ENCODE assay signal across 8 cellular contexts in genomic region chr19:1592023-1592754, GRCh38. TPM values are rescaled to one million over a fixed set of nuclear protein-coding genes. Genes with fewer than 3 reads are reported as not detected.
DNase-seq lines count a peak whose midpoint lies in the region; ATAC-seq and TF ChIP-seq lines count a peak whose summit lies in the region.

No MANE protein-coding gene starts in this region.

- peak overlapping the region; percentile 95 for H3K4me3 Mint-ChIP-seq in glutamatergic neuron (ENCODE audit: unreplicated experiment)
- peak overlapping the region; percentile 87 for H3K4me3 Mint-ChIP-seq in osteocyte (ENCODE audit: unreplicated experiment)

- H3K27ac ChIP-seq in SJSA1 (peak overlapping the region; percentile 86), testis (peak overlapping the region; percentile 82 to 96)

- 0% methylated on average over 11 to 84 of the region's 94 CpGs for WGBS in testis, 2 donors

- H3K4me1 ChIP-seq in SJSA1 (replicated peaks) (peaks cover 15% of the 10 kb centered on the region), testis (peaks cover 15% of the 10 kb centered on the region)

- no peaks in the 10 kb centered on the region; the same call in 1 of the 2 replicates for H3K9me3 ChIP-seq in SJSA1 (replicated peaks)
- H3K9me3 ChIP-seq in testis, result no peaks in the 10 kb centered on the region

- H3K36me3 Mint-ChIP-seq in activated naive CD4-positive, alpha-beta T cell treated with anti-CD3 and anti-CD28 coated beads, Interleukin-2, amount 50 U/mL, for 72 hours, result peaks cover 8 to 10% of the 10 kb centered on the region in 2 donors
- no peaks in the 10 kb centered on the region for H3K36me3 Mint-ChIP-seq in glutamatergic neuron (ENCODE audit: unreplicated experiment)
- peaks cover 4% of the 10 kb centered on the region for H3K36me3 Mint-ChIP-seq in osteocyte (ENCODE audit: unreplicated experiment)

- peak overlapping the region; percentile 91 to 98 for H3K27ac Mint-ChIP-seq in activated naive CD4-positive, alpha-beta T cell treated with anti-CD3 and anti-CD28 coated beads, Interleukin-2, amount 50 U/mL, for 72 hours
- H3K27ac Mint-ChIP-seq in glutamatergic neuron (ENCODE audit: unreplicated experiment) (peak overlapping the region; percentile 97), osteocyte (ENCODE audit: unreplicated experiment) (peak overlapping the region; percentile 83)

- H3K9me3 Mint-ChIP-seq in activated naive CD4-positive, alpha-beta T cell treated with anti-CD3 and anti-CD28 coated beads, Interleukin-2, amount 50 U/mL, for 72 hours, result no peaks in the 10 kb centered on the region
- H3K9me3 Mint-ChIP-seq in glutamatergic neuron (ENCODE audit: unreplicated experiment) (peaks cover 16% of the 10 kb centered on the region), osteocyte (ENCODE audit: unreplicated experiment) (no peaks in the 10 kb centered on the region)

- H3K27me3 ChIP-seq in SJSA1 (replicated peaks) (no peaks in the 10 kb centered on the region), testis (no peaks in the 10 kb centered on the region)

- peak; percentile 89 for ATAC-seq in activated naive CD4-positive, alpha-beta T cell treated with anti-CD3 and anti-CD28 coated beads, Interleukin-2, amount 50 U/mL, for 72 hours

- H3K36me3 ChIP-seq in SJSA1, result peaks cover 45% of the 10 kb centered on the region
- H3K36me3 ChIP-seq in testis (ENCODE audit: low read depth, missing control alignments), result no peaks in the 10 kb centered on the region

- H3K4me1 Mint-ChIP-seq in glutamatergic neuron (ENCODE audit: low read depth, unreplicated experiment) (peaks cover 19% of the 10 kb centered on the region), osteocyte (ENCODE audit: unreplicated experiment) (peaks cover 29% of the 10 kb centered on the region)

- H3K27me3 Mint-ChIP-seq in glutamatergic neuron (ENCODE audit: unreplicated experiment) (peaks cover 15% of the 10 kb centered on the region), osteocyte (ENCODE audit: unreplicated experiment) (no peaks in the 10 kb centered on the region)

- H3K4me3 ChIP-seq in LNCaP clone FGC (ENCODE audit: low read depth, low read length), result peak overlapping the region; percentile 95
- H3K4me3 ChIP-seq in SJSA1, result peak overlapping the region; percentile 89
- peak overlapping the region; percentile 79 to 89 for H3K4me3 ChIP-seq in testis

- DNase-seq in GDM1 (lab: John Stamatoyannopoulos, UW), result peak; percentile 87
- peak; percentile 59 for DNase-seq in GOT3 (lab: John Stamatoyannopoulos, UW)
- DNase-seq in LNCaP clone FGC (ENCODE audit: low read depth), result peak; percentile 54
- DNase-seq in SJSA1 (ENCODE audit: low read depth in 1 of 2, low spot score in 2 of 2), result peak; percentile 82 to 85
- peak; percentile 84 to 90 for DNase-seq in activated naive CD4-positive, alpha-beta T cell treated with anti-CD3 and anti-CD28 coated beads, Interleukin-2, amount 50 U/mL, for 72 hours (ENCODE audit: low spot score in 2 of 2)
- peak; percentile 90 for DNase-seq in glutamatergic neuron
- DNase-seq in osteocyte (ENCODE audit: extremely low spot score, unreplicated experiment), result peak; percentile 96
- DNase-seq in testis, result peak; percentile 86

- intact Hi-C loops in testis (cut with DNase I; ENCODE audit: low total_unique reads), result no loop called here

- TF ChIP-seq POLR2A in testis (IDR thresholded peaks at IDR 0.05), result no peak

- TF ChIP-seq CTCF in LNCaP clone FGC (IDR thresholded peaks at IDR 0.05; ENCODE audit: control insufficient read depth, extremely low read depth, insufficient read depth) (no peak), glutamatergic neuron (IDR thresholded peaks at IDR 0.05; ENCODE audit: partially characterized antibody, unreplicated experiment) (no peak), osteocyte (IDR thresholded peaks at IDR 0.05) (no peak), testis (IDR thresholded peaks at IDR 0.05) (peak in 1 of 3 experiments; percentile 19)

RNA-seq across cellular contexts. Expression of gene MBD3, which starts 0.5 kb away (rescaled TPM):
- 128 and 130 TPM in 2 replicates for total RNA-seq in SJSA1 (2014; rRNA removed; shearing (Covaris generic))
- 100 to 1,000 TPM in 1 of 2 donors, 10 to 100 TPM in 1; 50.8 to 103 TPM for total RNA-seq in activated naive CD4-positive, alpha-beta T cell treated with anti-CD3 and anti-CD28 coated beads, Interleukin-2, amount 50 U/mL, for 72 hours
- total RNA-seq in glutamatergic neuron (ENCODE audit: unreplicated experiment), result 106 TPM
- total RNA-seq in osteocyte, result 96.3 and 101 TPM in 2 replicates
- total RNA-seq in testis, result 100 to 1,000 TPM; 146 to 153 TPM
- polyA plus RNA-seq in testis (ENCODE audit: insufficient read depth, low read depth, low replicate concordance), result 78.3 TPM

RNA-seq across cellular contexts. Expression of gene UQCR11, which starts 13.1 kb away (rescaled TPM):
- 60.1 and 83.4 TPM in 2 replicates for total RNA-seq in SJSA1 (2014; rRNA removed; shearing (Covaris generic))
- total RNA-seq in activated naive CD4-positive, alpha-beta T cell treated with anti-CD3 and anti-CD28 coated beads, Interleukin-2, amount 50 U/mL, for 72 hours, result 100 to 1,000 TPM; 163 to 193 TPM
- total RNA-seq in glutamatergic neuron (ENCODE audit: unreplicated experiment) (204 TPM), osteocyte (203 and 206 TPM in 2 replicates), testis (10 to 100 TPM; 45.8 to 60.8 TPM)
- 105 TPM for polyA plus RNA-seq in testis (ENCODE audit: insufficient read depth, low read depth, low replicate concordance)

RNA-seq across cellular contexts. Expression of gene MEX3D, which starts 24.1 kb away (rescaled TPM):
- total RNA-seq in SJSA1 (2014; rRNA removed; shearing (Covaris generic)), result 109 and 116 TPM in 2 replicates
- total RNA-seq in activated naive CD4-positive, alpha-beta T cell treated with anti-CD3 and anti-CD28 coated beads, Interleukin-2, amount 50 U/mL, for 72 hours, result 1 to 10 TPM; 3.0 to 7.0 TPM
- total RNA-seq in glutamatergic neuron (ENCODE audit: unreplicated experiment) (96.7 TPM), osteocyte (65.5 and 67.5 TPM in 2 replicates), testis (100 to 1,000 TPM; 127 to 211 TPM)
- polyA plus RNA-seq in testis (ENCODE audit: insufficient read depth, low read depth, low replicate concordance), result 45.6 TPM

Comparison
In these comparisons a context has a peak if more than half of its experiments do, and no peak if none do; other contexts are left out.
1. Peak in every context shown above with its lines: DNase-seq, ATAC-seq, H3K4me3 ChIP-seq and H3K27ac ChIP-seq.